Comparison of ENCODE assay signal across 8 cellular contexts in genomic region chr12:25436206-25436912, GRCh38.
DNase-seq lines count a peak whose midpoint lies in the region; ATAC-seq, FAIRE-seq and TF ChIP-seq lines count a peak whose summit lies in the region.

No MANE protein-coding gene starts in this region.

- H3K79me1 ChIP-seq in IMR-90 (ENCODE audit: low read depth in 1 of 2, low read length in 2 of 2), result no peaks in the 10 kb centered on the region

- H4K8ac ChIP-seq in IMR-90 (ENCODE audit: low read depth in 2 of 2, low read length in 2 of 2), result peak overlapping the region; percentile 39 to 99

- H2AK9ac ChIP-seq in IMR-90 (replicated peaks; ENCODE audit: low read depth, low read length, poor library complexity), result no peak overlapping the region

- H3K18ac ChIP-seq in IMR-90 (ENCODE audit: low read depth, low read length), result peak overlapping the region; percentile 90

- TF ChIP-seq CTCF in IMR-90 (conservative IDR thresholded peaks at IDR 0.05; ENCODE audit: low read depth, low read length) (peak; percentile 93), mammary epithelial cell (conservative IDR thresholded peaks at IDR 0.05 in 1 of 2, IDR thresholded peaks at IDR 0.05 in 1 of 2; ENCODE audit: extremely low read depth in 1 of 2, insufficient read depth in 1 of 2, low read depth in 1 of 2, low read length in 2 of 2) (peak; percentile 80 to 85), kidney (IDR thresholded peaks at IDR 0.05; ENCODE audit: borderline replicate concordance, extremely low read depth, insufficient read depth) (peak; percentile 78)

- no peaks in the 10 kb centered on the region for H4K20me1 ChIP-seq in IMR-90 (ENCODE audit: insufficient read depth, low read length)
- no peaks in the 10 kb centered on the region for H4K20me1 ChIP-seq in mammary epithelial cell (ENCODE audit: insufficient read depth, low read length)

- H2BK15ac ChIP-seq in IMR-90 (ENCODE audit: low read depth, low read length), result peak overlapping the region; percentile 90; the same call in 2 of the 3 replicates

- H3K27me3 ChIP-seq in IMR-90 (ENCODE audit: control insufficient read depth, insufficient read depth, low read length) (no peaks in the 10 kb centered on the region), mammary epithelial cell (ENCODE audit: insufficient read depth, low read length) (no peaks in the 10 kb centered on the region)

- peak overlapping the region; percentile 75 for H3K27ac ChIP-seq in IMR-90 (ENCODE audit: insufficient read depth, low read length)
- peak overlapping the region; percentile 41 for H3K27ac ChIP-seq in mammary epithelial cell (ENCODE audit: insufficient read depth, low read depth, low read length)
- no peak overlapping the region for H3K27ac ChIP-seq in kidney (ENCODE audit: low read depth in 2 of 2, low read length in 2 of 2)

- H2BK120ac ChIP-seq in IMR-90 (ENCODE audit: low read depth, low read length), result peak overlapping the region; percentile 87

- FAIRE-seq in GM19239 (lab: Jason Lieb, UNC) (peak; percentile 76), RCC 7860 (lab: Jason Lieb, UNC) (peak; percentile 74), kidney (lab: Jason Lieb, UNC) (peak; percentile 85)

- H3K4me1 ChIP-seq in IMR-90 (ENCODE audit: control insufficient read depth, insufficient read depth, low read length), result peaks cover 17% of the 10 kb centered on the region
- peaks cover 21% of the 10 kb centered on the region for H3K4me1 ChIP-seq in mammary epithelial cell (ENCODE audit: insufficient read depth, low read length)
- H3K4me1 ChIP-seq in kidney (ENCODE audit: control insufficient read depth in 1 of 2, insufficient read depth in 1 of 2, low read depth in 1 of 2, low read length in 2 of 2), result peaks cover 0 to 2% of the 10 kb centered on the region in 2 donors

- no peaks in the 10 kb centered on the region for H3K79me2 ChIP-seq in mammary epithelial cell (ENCODE audit: insufficient read depth, low read length)

- H2BK5ac ChIP-seq in IMR-90 (ENCODE audit: low read depth, low read length, poor library complexity, severe bottlenecking), result peak overlapping the region; percentile 80

- H3K4me3 ChIP-seq in IMR-90 (ENCODE audit: insufficient read depth, low read depth, low read length) (peak overlapping the region; percentile 21; the same call in 1 of the 2 replicates), mammary epithelial cell (replicated peaks in 1 of 3; ENCODE audit: insufficient read depth in 1 of 3, low read depth in 2 of 3, low read length in 3 of 3) (peak overlapping the region; percentile 3 to 46 (median 24)), kidney (ENCODE audit: low read length in 2 of 2) (peak overlapping the region; percentile 75)

- peak overlapping the region; percentile 71 for H2BK20ac ChIP-seq in IMR-90 (ENCODE audit: low read depth, low read length)

- POLR2A ChIA-PET in IMR-90 (lab: Charles Lee; ENCODE audit: unreplicated experiment), result interaction anchor here (0.7 kb wide), 2 partner anchors 116 to 523 kb away, joined by 3 to 4 read pairs; partner anchors contain the start of gene LMNTD1

- H3K9me1 ChIP-seq in IMR-90 (ENCODE audit: insufficient read depth, low read length), result peaks cover 6% of the 10 kb centered on the region

- peak overlapping the region; percentile 93 for H2AFZ ChIP-seq in IMR-90 (replicated peaks; ENCODE audit: low read length, poor library complexity)
- H2AFZ ChIP-seq in mammary epithelial cell (ENCODE audit: low read depth, low read length), result peak overlapping the region; percentile 96

- peak overlapping the region; percentile 68 for H3K14ac ChIP-seq in IMR-90 (replicated peaks; ENCODE audit: low read depth, low read length)

- dilution Hi-C loops in IMR-90 (cut with HindIII; ENCODE audit: low sequenced_read_pairs, unreplicated experiment), result no loop called here
- dilution Hi-C loops in mammary epithelial cell (cut with HindIII; ENCODE audit: low sequenced_read_pairs), result loop anchor here (10.0 kb wide), 1 partner anchor 598 kb away; no protein-coding TSS in a partner anchor

- peak overlapping the region; percentile 96 for H4K5ac ChIP-seq in IMR-90 (ENCODE audit: low read depth, low read length)

- H3K4me2 ChIP-seq in IMR-90 (ENCODE audit: low read depth, low read length) (peak overlapping the region; percentile 94), mammary epithelial cell (ENCODE audit: insufficient read depth, low read depth, low read length) (peak overlapping the region; percentile 79)

- peak; percentile 92 for TF ChIP-seq RAD21 in IMR-90 (IDR thresholded peaks at IDR 0.05; ENCODE audit: low read length)

- peak overlapping the region; percentile 90 for H3K4ac ChIP-seq in IMR-90 (ENCODE audit: low read depth, low read length)

- ATAC-seq in IMR-90 (ENCODE audit: low read depth) (peak; percentile 40), HG03039 (IDR thresholded peaks at IDR 0.05; ENCODE audit: unreplicated experiment) (no peak)
- peak; percentile 59 for ATAC-seq in stimulated activated naive CD8-positive, alpha-beta T cell treated with anti-CD3 and anti-CD28 coated beads, Interleukin-15, Interleukin-2, amounts not matched to agents 100 U/mL and 50 U/mL, for 24 hours

- CTCF ChIA-PET in IMR-90 (lab: Yijun Ruan, JAX), result interaction anchor here (0.6 to 1.6 kb wide), 7 partner anchors 19 to 635 kb away, joined by 3 to 6 read pairs (median 3); no protein-coding TSS in a partner anchor
- CTCF ChIA-PET in mammary epithelial cell (lab: Charles Lee; ENCODE audit: low non-redundant PET), result interaction anchor here (0.7 kb wide), 1 partner anchor 527 kb away, joined by 3 read pairs; no protein-coding TSS in a partner anchor

- peak; percentile 100 for DNase-seq in DMS53 (lab: John Stamatoyannopoulos, UW)
- peak; percentile 20 for DNase-seq in GM19239 (ENCODE audit: insufficient read length, low spot score)
- DNase-seq in IMR-90, result peak; percentile 89
- DNase-seq in RCC 7860 (ENCODE audit: low spot score), result peak; percentile 48
- DNase-seq in mammary epithelial cell, result peak; percentile 56
- DNase-seq in kidney, result no peak
- peak; percentile 14 for DNase-seq in stimulated activated naive CD8-positive, alpha-beta T cell treated with anti-CD3 and anti-CD28 coated beads, Interleukin-15, Interleukin-2, amounts not matched to agents 100 U/mL and 50 U/mL, for 24 hours

- 0 out of 2 replicates have a peak overlapping the region, but pooled peaks have one; percentile 56 for H3K56ac ChIP-seq in IMR-90 (ENCODE audit: extremely low read depth, insufficient read depth, low read length)

- WGBS in IMR-90 (ENCODE audit: extremely low coverage in 2 of 2, insufficient read length in 1 of 2), 2 experiments, result 50% methylated on average over 6 of the region's 9 CpGs; no CpG with 5 or more reads in 1 of the 2 experiments
- 44% methylated on average over 7 of the region's 9 CpGs for WGBS in mammary epithelial cell (ENCODE audit: low coverage, missing lambda C conversion rate)

- H2AK5ac ChIP-seq in IMR-90 (ENCODE audit: low read depth, low read length), result peak overlapping the region; percentile 46

- in situ Hi-C loops in IMR-90 (cut with MboI; ENCODE audit: low sequenced_read_pairs) (loop anchor here (5.0 kb wide), 1 partner anchor 591 kb away; no protein-coding TSS in a partner anchor), mammary epithelial cell (cut with MboI; ENCODE audit: low sequenced_read_pairs in 2 of 2) (loop anchor here (10.0 to 25.0 kb wide), 2 partner anchors 126 to 588 kb away; partner anchors contain the start of gene LMNTD1 (in 1 of the 2))

- H3K36me3 ChIP-seq in IMR-90 (ENCODE audit: control insufficient read depth, insufficient read depth, low read length) (no peaks in the 10 kb centered on the region), mammary epithelial cell (ENCODE audit: insufficient read depth, low read length) (no peaks in the 10 kb centered on the region), kidney (ENCODE audit: control insufficient read depth in 1 of 2, insufficient read depth in 2 of 2, low read length in 2 of 2) (no peaks in the 10 kb centered on the region)

- H3K23ac ChIP-seq in IMR-90 (ENCODE audit: low read depth, low read length), result peak overlapping the region; percentile 52; the same call in 1 of the 2 replicates

- peak overlapping the region; percentile 83 for H4K91ac ChIP-seq in IMR-90 (ENCODE audit: insufficient read depth, low read depth, low read length)

- BruUV-seq in IMR-90 (replicated peaks; lab: Mats Ljungman, UMichigan) (no TSS peak), mammary epithelial cell (replicated peaks; lab: Mats Ljungman, UMichigan) (no TSS peak)

- intact Hi-C loops in IMR-90 (cut with micrococcal nuclease), result loop anchor here (1.0 to 5.0 kb wide), 6 partner anchors 121 to 1214 kb away; partner anchors contain the start of gene RASSF8
- intact Hi-C loops in mammary epithelial cell (cut with micrococcal nuclease), result loop anchor here (1.0 to 10.0 kb wide), 5 partner anchors 122 to 593 kb away; partner anchors contain the start of gene RASSF8
- intact Hi-C loops in kidney (cut with DNase I), result no loop called here

- H3K9me3 ChIP-seq in IMR-90 (ENCODE audit: control insufficient read depth, insufficient read depth, low read length), result no peaks in the 10 kb centered on the region
- no peaks in the 10 kb centered on the region for H3K9me3 ChIP-seq in mammary epithelial cell (replicated peaks; ENCODE audit: insufficient read depth, low read length)
- no peaks in the 10 kb centered on the region for H3K9me3 ChIP-seq in kidney (ENCODE audit: control insufficient read depth in 1 of 2, low read length in 2 of 2)

- peak overlapping the region; percentile 61 for H3K9ac ChIP-seq in IMR-90 (ENCODE audit: low read depth, low read length)
- peak overlapping the region; percentile 6 for H3K9ac ChIP-seq in mammary epithelial cell (ENCODE audit: insufficient read depth, low read length)
- H3K9ac ChIP-seq in kidney (ENCODE audit: low read length in 2 of 2), result peak overlapping the region; percentile 65

- TF ChIP-seq POLR2A in IMR-90 (IDR thresholded peaks at IDR 0.05; ENCODE audit: low read depth, low read length), result peak; percentile 29; the same call in 1 of the 2 replicates

TF ChIP-seq in IMR-90, 13 proteins besides CTCF, POLR2A, EP300 and RAD21:
- TF ChIP-seq MAFK (IDR thresholded peaks at IDR 0.05; ENCODE audit: low read depth, low read length) (peak; percentile 25; the same call in 1 of the 2 replicates), SMC3 (IDR thresholded peaks at IDR 0.05; ENCODE audit: low read depth, low read length) (peak; percentile 93), CEBPB (IDR thresholded peaks at IDR 0.05; ENCODE audit: low read depth, low read length) (peak; percentile 58; the same call in 1 of the 2 replicates), RCOR1 (IDR thresholded peaks at IDR 0.05; ENCODE audit: insufficient replicate concordance, low read length) (no peak)
TF ChIP-seq in IMR-90: peak in this region for 3.

Comparison
In these comparisons a context has a peak if more than half of its experiments do, and no peak if none do; other contexts are left out.
1. H3K27ac ChIP-seq: peak in IMR-90 (single experiment) and mammary epithelial cell (single experiment); none in kidney (0 of 2).
2. H3K4me3 ChIP-seq: peak in every context shown above with its lines; median percentile 75 in kidney; 24 in mammary epithelial cell; 21 in IMR-90.
3. H3K9ac ChIP-seq: peak in every context shown above with its lines; median percentile 65 in kidney; 61 in IMR-90; 6 in mammary epithelial cell.
4. Peak in every context shown above with its lines, with median percentiles within 50 percentile points of each other: CTCF ChIP-seq.